ENCODE assay signal across 15 cellular contexts in the genomic region with DNA sequence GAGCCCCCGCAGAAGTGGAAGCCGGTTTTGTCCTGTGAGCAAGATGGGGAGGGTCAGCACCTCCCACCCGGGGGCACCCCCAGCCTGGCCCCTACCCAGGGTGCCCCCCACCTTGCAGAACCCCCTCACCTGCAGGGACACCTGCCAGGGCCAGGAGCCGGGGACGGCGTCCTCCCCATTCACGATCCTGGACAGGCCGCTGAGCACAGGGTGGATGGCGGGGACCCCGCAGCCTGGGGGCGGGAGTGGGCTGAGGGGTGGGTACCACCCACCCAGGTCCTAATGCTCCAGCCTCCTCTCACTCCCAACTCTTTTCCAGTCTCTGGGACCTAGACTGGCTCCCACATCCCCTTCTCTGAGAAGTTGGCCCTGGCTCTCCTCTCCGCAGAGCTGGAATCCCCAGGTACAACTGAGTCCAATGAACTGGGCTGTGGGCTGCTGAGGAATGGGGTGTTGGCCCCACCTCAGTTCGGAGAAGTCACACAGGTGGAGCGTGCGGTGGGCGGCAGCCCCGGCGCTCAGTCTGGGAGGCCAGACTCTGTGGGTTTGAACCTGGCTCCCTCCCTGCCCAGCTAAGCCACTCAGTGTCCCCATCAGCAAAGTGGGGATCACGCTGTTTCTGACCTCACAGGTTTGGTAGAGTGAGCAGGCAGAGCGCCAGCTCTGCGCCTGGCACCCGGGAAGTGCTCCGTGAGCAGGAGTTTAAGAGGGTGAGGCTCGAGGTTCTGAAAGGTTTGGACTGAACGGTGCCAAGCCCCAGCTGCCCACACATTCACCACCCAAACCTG. TPM values are rescaled to one million over a fixed set of nuclear protein-coding genes. Genes with fewer than 3 reads are reported as not detected.
DNase-seq lines count a peak whose midpoint lies in the region; ATAC-seq, FAIRE-seq and TF ChIP-seq lines count a peak whose summit lies in the region.
"Not testable (repeated sequence)": the region's sequence is repeated elsewhere in the genome, so short reads cannot be mapped to it uniquely, and the experiment has no call there.
"Had no signal": no experiment of that assay in that cellular context is flagged by ENCODE, and none has a peak within 500 bp of the region (broad histone marks: within the 10 kb centered on the region; RNA-seq: fewer than 3 reads in every experiment).

No MANE protein-coding gene starts in this region.

- not testable (repeated sequence) for BruUV-seq in HepG2 (replicated peaks; lab: Mats Ljungman, UMichigan)

- not testable (repeated sequence) for H3K9me2 ChIP-seq in GM23338 (ENCODE audit: insufficient read depth)

- not testable (repeated sequence) for FAIRE-seq in HepG2 (lab: Jason Lieb, UNC)

- H3K4me2 ChIP-seq in GM23338; HepG2 (ENCODE audit: low read depth, low read length); osteoblast (ENCODE audit: insufficient read depth, low read length): not testable (repeated sequence)

- not testable (repeated sequence) for TF ChIP-seq POLR2A in HepG2 (IDR thresholded peaks at IDR 0.05; ENCODE audit: insufficient read depth in 1 of 2, low read depth in 2 of 2, low read length in 2 of 2); spleen (IDR thresholded peaks at IDR 0.05)

- H3K4me1 Mint-ChIP-seq in GM23338, result peaks cover 12% of the 10 kb centered on the region; the same call in 2 of the 3 replicates

- not testable (repeated sequence) for H3K27me3 ChIP-seq in GM23338 (ENCODE audit: insufficient read depth); RWPE2 (ENCODE audit: insufficient read depth, poor library complexity, severe bottlenecking); osteoblast (ENCODE audit: insufficient read depth, low read length)
- H3K27me3 ChIP-seq in HepG2 (ENCODE audit: control insufficient read depth in 1 of 2, insufficient read depth in 2 of 2, low read length in 2 of 2) (peaks cover 28 to 69% of the 10 kb centered on the region in 2 experiments), spleen (replicated peaks in 1 of 7) (peaks cover 0 to 21% (median 0%) of the 10 kb centered on the region in 7 donors)

- CTCF ChIA-PET in HepG2 (lab: Yijun Ruan, JAX; ENCODE audit: low intra/inter-chr PET ratio, low total read pairs), result not testable (repeated sequence)

- ATAC-seq in GM18868 (IDR thresholded peaks at IDR 0.05; ENCODE audit: unreplicated experiment), result peak; percentile 21
- not testable (repeated sequence) for ATAC-seq in GM23338
- ATAC-seq in RWPE2 (ENCODE audit: low read depth), result peak; percentile 11; the same call in 2 of the 3 replicates
- ATAC-seq in esophagus mucosa, result peak; percentile 22
- ATAC-seq in HepG2, result peak; percentile 24

- TF ChIP-seq EP300 in HepG2 (IDR thresholded peaks at IDR 0.05; ENCODE audit: low read depth in 2 of 2, low read length in 2 of 2); HepG2 (CRISPR knock-in tag; IDR thresholded peaks at IDR 0.05; ENCODE audit: borderline replicate concordance): not testable (repeated sequence)

- not testable (repeated sequence) for H3K79me2 ChIP-seq in GM23338 (replicated peaks; ENCODE audit: insufficient read depth); HepG2 (ENCODE audit: insufficient read depth, low read length); osteoblast (ENCODE audit: insufficient read depth, low read length)

- TF ChIP-seq CTCF in GM23338 (conservative IDR thresholded peaks at IDR 0.05; ENCODE audit: low read depth in 2 of 2); RWPE2 (IDR thresholded peaks at IDR 0.05; ENCODE audit: poor library complexity, severe bottlenecking); HepG2 (CRISPR knock-in tag; IDR thresholded peaks at IDR 0.05); osteoblast (IDR thresholded peaks at IDR 0.05; ENCODE audit: extremely low read depth, low read depth, low read length); spleen (IDR thresholded peaks at IDR 0.05 in 8 of 11, conservative IDR thresholded peaks at IDR 0.05 in 3 of 11): not testable (repeated sequence)

- not testable (repeated sequence) for H4K20me1 ChIP-seq in GM23338 (replicated peaks; ENCODE audit: insufficient read depth); HepG2 (ENCODE audit: insufficient read depth, low read length); osteoblast (ENCODE audit: insufficient read depth, low read length)

- H2AFZ ChIP-seq in GM23338, result peak overlapping the region; percentile 28; the same call in 1 of the 2 replicates
- H2AFZ ChIP-seq in HepG2 (ENCODE audit: low read length); osteoblast (ENCODE audit: low read length): not testable (repeated sequence)

- H3F3A ChIP-seq in GM23338 (replicated peaks; ENCODE audit: low read depth), result not testable (repeated sequence)

- not testable (repeated sequence) for H3K36me3 ChIP-seq in GM23338 (ENCODE audit: insufficient read depth); RWPE2 (ENCODE audit: low read depth); HepG2 (replicated peaks in 1 of 2; ENCODE audit: control insufficient read depth in 1 of 2, insufficient read depth in 2 of 2, low read length in 2 of 2); osteoblast (ENCODE audit: insufficient read depth, low read length); spleen

- H3K4me1 ChIP-seq in GM23338 (ENCODE audit: insufficient read depth); RWPE2 (ENCODE audit: insufficient read depth, poor library complexity, severe bottlenecking); osteoblast (ENCODE audit: insufficient read depth, low read length): not testable (repeated sequence)
- peaks cover 19% of the 10 kb centered on the region; the same call in 1 of the 2 replicates for H3K4me1 ChIP-seq in HepG2 (ENCODE audit: insufficient read depth, low read length)
- H3K4me1 ChIP-seq in spleen, result peaks cover 0 to 18% (median 0%) of the 10 kb centered on the region in 6 donors

- not testable (repeated sequence) for H3K27ac ChIP-seq in GM23338 (ENCODE audit: low read depth); RWPE2 (ENCODE audit: poor library complexity, severe bottlenecking); HepG2 (ENCODE audit: extremely low read length, insufficient read depth, low read length); osteoblast (ENCODE audit: low read depth, low read length)
- H3K27ac ChIP-seq in spleen, result peak overlapping the region in 1 of 8 donors; percentile 15

- not testable (repeated sequence) for H3K27me3 Mint-ChIP-seq in GM23338 (ENCODE audit: insufficient read depth, low read depth, poor library complexity)

- not testable (repeated sequence) for H3K4me3 ChIP-seq in GM23338; RWPE2 (ENCODE audit: severe bottlenecking); HepG2 (replicated peaks in 1 of 3; ENCODE audit: insufficient read depth in 1 of 3, low read depth in 2 of 3, low read length in 3 of 3); osteoblast (ENCODE audit: insufficient read depth, low read length); spleen

- TF ChIP-seq RAD21 in HepG2 (CRISPR knock-in tag; IDR thresholded peaks at IDR 0.05), result not testable (repeated sequence)

- H3K36me3 Mint-ChIP-seq in GM23338 (ENCODE audit: low read depth), result not testable (repeated sequence)

- intact Hi-C loops in HepG2 (cut with micrococcal nuclease; ENCODE audit: unreplicated experiment) (loop anchor here (2.0 kb wide), 1 partner anchor 19 kb away; no protein-coding TSS in a partner anchor), spleen (cut with DNase I; ENCODE audit: low total_unique reads) (loop anchor here (2.0 kb wide), 1 partner anchor 19 kb away; no protein-coding TSS in a partner anchor)

- POLR2A ChIA-PET in HepG2 (lab: Yijun Ruan, JAX), result interaction anchor here (1.1 to 1.3 kb wide), 2 partner anchors 19 to 20 kb away, joined by 3 to 4 read pairs; no protein-coding TSS in a partner anchor

- in situ Hi-C loops in HepG2 (cut with HindIII; ENCODE audit: extremely low pct_ligation_motif_present, low pct_unique_long_range_greater_than_20kb), result not testable (repeated sequence)

- WGBS in HepG2 (ENCODE audit: low lambda C conversion rate), result 55% methylated on average over 10 of the region's 25 CpGs
- WGBS in spleen, 5 donors, result 73 to 85% (median 80%) methylated on average over 16 to 19 of the region's 25 CpGs

- H3K9me3 Mint-ChIP-seq in GM23338, result not testable (repeated sequence)

- not testable (repeated sequence) for H3K27ac Mint-ChIP-seq in GM23338

- DNase-seq in GM23338 (ENCODE audit: low spot score); RWPE2 (ENCODE audit: low spot score); HepG2 (ENCODE audit: low spot score): not testable (repeated sequence)
- peak; percentile 84 for DNase-seq in osteoblast (ENCODE audit: insufficient read length, low spot score, missing footprints)
- DNase-seq in spleen, result peak; percentile 57

- H3K9me3 ChIP-seq in RWPE2 (ENCODE audit: severe bottlenecking); HepG2 (ENCODE audit: low read length); osteoblast (ENCODE audit: low read depth, low read length); spleen: not testable (repeated sequence)

- not testable (repeated sequence) for H3K4me3 Mint-ChIP-seq in GM23338

- H3K9ac ChIP-seq in HepG2 (ENCODE audit: insufficient read depth, low read depth, low read length), result not testable (repeated sequence)

RNA-seq across cellular contexts. Expression of gene CTRB2, which starts 0.8 kb away (rescaled TPM):
- total RNA-seq in GM23338 (2014; rRNA removed; shearing (Covaris generic)), result not detected in 2 replicates
- polyA plus RNA-seq in GM23338 (2016; fragmentation: Nextera tagmentation; extraction: Ambion mirVana) (not detected in 2 replicates), HepG2 (2011; rRNA removed) (0.13 and 0.39 TPM in 2 replicates), spleen (1 to 10 TPM in 2 of 3 donors, under 1 TPM in 1; 0.58 to 1.3 (median 1.2) TPM)
- total RNA-seq in esophagus mucosa (not detected), HepG2 (2016; rRNA removed; fragmentation: Illumina TruSeq; extraction: Trizol) (not detected in 2 replicates), osteoblast (not detected in 2 replicates), spleen (10 to 100 TPM in 1 of 7 donors, 1 to 10 TPM in 5, not detected in 1; 1.3 to 11.8 (median 3.7) TPM)
- total RNA-seq in HepG2 (2016; cell fraction: cytosol; rRNA removed; fragmentation: Illumina TruSeq; extraction: Trizol; ENCODE audit: low read depth), result not detected in 2 replicates
- not detected in 2 replicates for total RNA-seq in HepG2 (2016; cell fraction: insoluble cytoplasmic fraction; rRNA removed; fragmentation: Illumina TruSeq; extraction: Trizol)
- not detected in 2 replicates for total RNA-seq in HepG2 (2016; cell fraction: membrane; rRNA removed; fragmentation: Illumina TruSeq; extraction: Trizol)
- not detected in 2 replicates for total RNA-seq in HepG2 (2016; cell fraction: nucleus; rRNA removed; fragmentation: Illumina TruSeq; extraction: Trizol)
- 0.13 TPM in 1 of 2 replicates, not detected in the other for polyA plus RNA-seq in HepG2 (2011; cell fraction: cytosol; rRNA removed)
- 0.53 TPM in 1 of 2 replicates, not detected in the other for polyA plus RNA-seq in HepG2 (2011; cell fraction: nucleus; rRNA removed)
- polyA plus RNA-seq in HepG2 (2012), result 0.78 and 0.89 TPM in 2 replicates
- 0.40 TPM in 1 of 2 replicates, not detected in the other for polyA plus RNA-seq in HepG2 (2016; cell fraction: cytosol; fragmentation: Illumina TruSeq; extraction: Trizol; ENCODE audit: low read depth)
- polyA plus RNA-seq in HepG2 (2016; cell fraction: insoluble cytoplasmic fraction; fragmentation: Illumina TruSeq; extraction: Trizol; ENCODE audit: low read depth), result not detected in 2 replicates
- polyA plus RNA-seq in HepG2 (2016; cell fraction: membrane; fragmentation: Illumina TruSeq; extraction: Trizol; ENCODE audit: low read depth), result 0.37 TPM in 1 of 2 replicates, not detected in the other
- not detected in 2 replicates for polyA plus RNA-seq in HepG2 (2016; cell fraction: nucleus; fragmentation: Illumina TruSeq; extraction: Trizol; ENCODE audit: insufficient read depth, low read depth)
- not detected in 2 replicates for polyA minus RNA-seq in HepG2 (2011; rRNA and poly(A)+ RNA removed; ENCODE audit: low replicate concordance)
- not detected in 2 replicates for polyA minus RNA-seq in HepG2 (2011; cell fraction: cytosol; rRNA and poly(A)+ RNA removed)
- not detected in 2 replicates for polyA minus RNA-seq in HepG2 (2011; cell fraction: nucleus; rRNA and poly(A)+ RNA removed)
- total RNA-seq: A673, HFFc6, LHCN-M2, OCI-LY7, Peyer's patch, Right ventricle myocardium inferior, SK-MEL-5 had no signal
- polyA plus RNA-seq: K562 had no signal

RNA-seq across cellular contexts. Expression of gene CTRB1, which starts 12.6 kb away (rescaled TPM):
- not detected in 2 replicates for total RNA-seq in GM23338 (2014; rRNA removed; shearing (Covaris generic))
- not detected in 2 replicates for polyA plus RNA-seq in GM23338 (2016; fragmentation: Nextera tagmentation; extraction: Ambion mirVana)
- total RNA-seq in esophagus mucosa, result 0.44 TPM
- total RNA-seq in HepG2 (2016; rRNA removed; fragmentation: Illumina TruSeq; extraction: Trizol), result not detected in 2 replicates
- total RNA-seq in HepG2 (2016; cell fraction: cytosol; rRNA removed; fragmentation: Illumina TruSeq; extraction: Trizol; ENCODE audit: low read depth), result not detected in 2 replicates
- total RNA-seq in HepG2 (2016; cell fraction: insoluble cytoplasmic fraction; rRNA removed; fragmentation: Illumina TruSeq; extraction: Trizol), result not detected in 2 replicates
- total RNA-seq in HepG2 (2016; cell fraction: membrane; rRNA removed; fragmentation: Illumina TruSeq; extraction: Trizol), result not detected in 2 replicates
- total RNA-seq in HepG2 (2016; cell fraction: nucleus; rRNA removed; fragmentation: Illumina TruSeq; extraction: Trizol), result not detected in 2 replicates
- polyA plus RNA-seq in HepG2 (2011; rRNA removed), result 0.55 TPM in 1 of 2 replicates, not detected in the other
- 0.13 and 0.14 TPM in 2 replicates for polyA plus RNA-seq in HepG2 (2011; cell fraction: cytosol; rRNA removed)
- polyA plus RNA-seq in HepG2 (2011; cell fraction: nucleus; rRNA removed), result 0.47 TPM in 1 of 2 replicates, not detected in the other
- polyA plus RNA-seq in HepG2 (2012), result not detected in 2 replicates
- polyA plus RNA-seq in HepG2 (2016; cell fraction: cytosol; fragmentation: Illumina TruSeq; extraction: Trizol; ENCODE audit: low read depth), result not detected in 2 replicates
- polyA plus RNA-seq in HepG2 (2016; cell fraction: insoluble cytoplasmic fraction; fragmentation: Illumina TruSeq; extraction: Trizol; ENCODE audit: low read depth), result not detected in 2 replicates
- not detected in 2 replicates for polyA plus RNA-seq in HepG2 (2016; cell fraction: membrane; fragmentation: Illumina TruSeq; extraction: Trizol; ENCODE audit: low read depth)
- polyA plus RNA-seq in HepG2 (2016; cell fraction: nucleus; fragmentation: Illumina TruSeq; extraction: Trizol; ENCODE audit: insufficient read depth, low read depth), result not detected in 2 replicates
- not detected in 2 replicates for polyA minus RNA-seq in HepG2 (2011; rRNA and poly(A)+ RNA removed; ENCODE audit: low replicate concordance)
- not detected in 2 replicates for polyA minus RNA-seq in HepG2 (2011; cell fraction: cytosol; rRNA and poly(A)+ RNA removed)
- not detected in 2 replicates for polyA minus RNA-seq in HepG2 (2011; cell fraction: nucleus; rRNA and poly(A)+ RNA removed)
- not detected in 2 replicates for total RNA-seq in osteoblast
- total RNA-seq in spleen, result 10 to 100 TPM in 1 of 7 donors, 1 to 10 TPM in 4, not detected in 2; 2.2 to 25.2 (median 4.4) TPM
- 1 to 10 TPM in 2 of 3 donors, under 1 TPM in 1; 0.59 to 2.7 (median 1.5) TPM for polyA plus RNA-seq in spleen
- total RNA-seq: A673, HFFc6, LHCN-M2, OCI-LY7, Peyer's patch, Right ventricle myocardium inferior, SK-MEL-5 had no signal
- polyA plus RNA-seq: K562 had no signal

RNA-seq across cellular contexts. Expression of gene BCAR1, which starts 45.3 kb away (rescaled TPM):
- total RNA-seq in GM23338 (2014; rRNA removed; shearing (Covaris generic)), result 121 and 140 TPM in 2 replicates
- 37.9 and 38.3 TPM in 2 replicates for polyA plus RNA-seq in GM23338 (2016; fragmentation: Nextera tagmentation; extraction: Ambion mirVana)
- total RNA-seq in esophagus mucosa, result 33.0 TPM
- total RNA-seq in HepG2 (2016; rRNA removed; fragmentation: Illumina TruSeq; extraction: Trizol), result 35.9 and 48.1 TPM in 2 replicates
- 13.1 and 14.5 TPM in 2 replicates for total RNA-seq in HepG2 (2016; cell fraction: cytosol; rRNA removed; fragmentation: Illumina TruSeq; extraction: Trizol; ENCODE audit: low read depth)
- total RNA-seq in HepG2 (2016; cell fraction: insoluble cytoplasmic fraction; rRNA removed; fragmentation: Illumina TruSeq; extraction: Trizol), result 33.1 and 51.1 TPM in 2 replicates
- total RNA-seq in HepG2 (2016; cell fraction: membrane; rRNA removed; fragmentation: Illumina TruSeq; extraction: Trizol), result 38.7 and 43.1 TPM in 2 replicates
- total RNA-seq in HepG2 (2016; cell fraction: nucleus; rRNA removed; fragmentation: Illumina TruSeq; extraction: Trizol), result 38.1 and 45.0 TPM in 2 replicates
- polyA plus RNA-seq in HepG2 (2011; rRNA removed), result 51.7 and 57.8 TPM in 2 replicates
- polyA plus RNA-seq in HepG2 (2011; cell fraction: cytosol; rRNA removed), result 31.6 and 53.3 TPM in 2 replicates
- 202 and 242 TPM in 2 replicates for polyA plus RNA-seq in HepG2 (2011; cell fraction: nucleus; rRNA removed)
- 39.6 and 65.3 TPM in 2 replicates for polyA plus RNA-seq in HepG2 (2012)
- polyA plus RNA-seq in HepG2 (2016; cell fraction: cytosol; fragmentation: Illumina TruSeq; extraction: Trizol; ENCODE audit: low read depth), result 13.2 and 13.9 TPM in 2 replicates
- 47.9 and 56.1 TPM in 2 replicates for polyA plus RNA-seq in HepG2 (2016; cell fraction: insoluble cytoplasmic fraction; fragmentation: Illumina TruSeq; extraction: Trizol; ENCODE audit: low read depth)
- 24.5 and 27.8 TPM in 2 replicates for polyA plus RNA-seq in HepG2 (2016; cell fraction: membrane; fragmentation: Illumina TruSeq; extraction: Trizol; ENCODE audit: low read depth)
- 68.9 and 74.0 TPM in 2 replicates for polyA plus RNA-seq in HepG2 (2016; cell fraction: nucleus; fragmentation: Illumina TruSeq; extraction: Trizol; ENCODE audit: insufficient read depth, low read depth)
- polyA minus RNA-seq in HepG2 (2011; rRNA and poly(A)+ RNA removed; ENCODE audit: low replicate concordance), result 35.0 and 120 TPM in 2 replicates
- polyA minus RNA-seq in HepG2 (2011; cell fraction: cytosol; rRNA and poly(A)+ RNA removed), result 32.5 and 33.4 TPM in 2 replicates
- polyA minus RNA-seq in HepG2 (2011; cell fraction: nucleus; rRNA and poly(A)+ RNA removed), result 77.6 and 107 TPM in 2 replicates
- total RNA-seq in osteoblast, result 66.9 and 75.3 TPM in 2 replicates
- total RNA-seq in spleen, result 100 to 1,000 TPM in 3 of 7 donors, 10 to 100 TPM in 4; 62.2 to 164 (median 79.8) TPM
- 10 to 100 TPM; 14.6 to 71.2 (median 29.7) TPM for polyA plus RNA-seq in spleen

RNA-seq across cellular contexts. Expression of gene ZFP1, which starts 57.8 kb away (rescaled TPM):
- total RNA-seq in GM23338 (2014; rRNA removed; shearing (Covaris generic)), result 12.5 and 13.4 TPM in 2 replicates
- polyA plus RNA-seq in GM23338 (2016; fragmentation: Nextera tagmentation; extraction: Ambion mirVana) (4.1 and 4.8 TPM in 2 replicates), HepG2 (2011; rRNA removed) (6.6 and 8.3 TPM in 2 replicates), spleen (1 to 10 TPM; 3.1 to 4.2 (median 3.6) TPM)
- total RNA-seq in esophagus mucosa (4.3 TPM), HepG2 (2016; rRNA removed; fragmentation: Illumina TruSeq; extraction: Trizol) (14.0 and 18.8 TPM in 2 replicates), osteoblast (12.7 TPM in 2 replicates), spleen (10 to 100 TPM in 1 of 7 donors, 1 to 10 TPM in 6; 8.3 to 11.4 (median 9.1) TPM)
- 2.3 TPM in 2 replicates for total RNA-seq in HepG2 (2016; cell fraction: cytosol; rRNA removed; fragmentation: Illumina TruSeq; extraction: Trizol; ENCODE audit: low read depth)
- total RNA-seq in HepG2 (2016; cell fraction: insoluble cytoplasmic fraction; rRNA removed; fragmentation: Illumina TruSeq; extraction: Trizol), result 13.8 and 20.4 TPM in 2 replicates
- 8.4 and 9.4 TPM in 2 replicates for total RNA-seq in HepG2 (2016; cell fraction: membrane; rRNA removed; fragmentation: Illumina TruSeq; extraction: Trizol)
- 13.2 and 13.5 TPM in 2 replicates for total RNA-seq in HepG2 (2016; cell fraction: nucleus; rRNA removed; fragmentation: Illumina TruSeq; extraction: Trizol)
- polyA plus RNA-seq in HepG2 (2011; cell fraction: cytosol; rRNA removed), result 3.6 and 6.5 TPM in 2 replicates
- 4.8 TPM in 2 replicates for polyA plus RNA-seq in HepG2 (2011; cell fraction: nucleus; rRNA removed)
- polyA plus RNA-seq in HepG2 (2012), result 9.9 and 11.6 TPM in 2 replicates
- 0.85 and 1.1 TPM in 2 replicates for polyA plus RNA-seq in HepG2 (2016; cell fraction: cytosol; fragmentation: Illumina TruSeq; extraction: Trizol; ENCODE audit: low read depth)
- polyA plus RNA-seq in HepG2 (2016; cell fraction: insoluble cytoplasmic fraction; fragmentation: Illumina TruSeq; extraction: Trizol; ENCODE audit: low read depth), result 14.9 and 16.4 TPM in 2 replicates
- 3.1 and 3.8 TPM in 2 replicates for polyA plus RNA-seq in HepG2 (2016; cell fraction: membrane; fragmentation: Illumina TruSeq; extraction: Trizol; ENCODE audit: low read depth)
- 13.5 and 13.6 TPM in 2 replicates for polyA plus RNA-seq in HepG2 (2016; cell fraction: nucleus; fragmentation: Illumina TruSeq; extraction: Trizol; ENCODE audit: insufficient read depth, low read depth)
- polyA minus RNA-seq in HepG2 (2011; rRNA and poly(A)+ RNA removed; ENCODE audit: low replicate concordance), result 9.0 and 12.5 TPM in 2 replicates
- polyA minus RNA-seq in HepG2 (2011; cell fraction: cytosol; rRNA and poly(A)+ RNA removed), result 14.7 and 14.8 TPM in 2 replicates
- 12.1 and 16.3 TPM in 2 replicates for polyA minus RNA-seq in HepG2 (2011; cell fraction: nucleus; rRNA and poly(A)+ RNA removed)
